Comparison of ENCODE assay signal across 1 cellular context in genomic region chr11:63670077-63670737, GRCh38.
TF ChIP-seq lines count a peak whose summit lies in the region.

No MANE protein-coding gene starts in this region.

TF ChIP-seq in GM12878, 131 proteins besides CTCF, POLR2A, EP300 and RAD21:
- TF ChIP-seq YY1 (IDR thresholded peaks at IDR 0.05; ENCODE audit: low read depth, low read length) = no peak
- no peak for TF ChIP-seq CBX3 (IDR thresholded peaks at IDR 0.05; ENCODE audit: borderline replicate concordance, low read depth)
- TF ChIP-seq ZNF592 (IDR thresholded peaks at IDR 0.05) = no peak
- TF ChIP-seq ZBED1 (IDR thresholded peaks at IDR 0.05; ENCODE audit: borderline replicate concordance) = no peak
- no peak for TF ChIP-seq EZH2 (IDR thresholded peaks at IDR 0.05; ENCODE audit: borderline replicate concordance, control insufficient read depth, low read depth, low read length)
- TF ChIP-seq CBFB (IDR thresholded peaks at IDR 0.05; ENCODE audit: low read depth) = no peak
- no peak for TF ChIP-seq CREM (IDR thresholded peaks at IDR 0.05; ENCODE audit: low read depth)
- no peak for TF ChIP-seq RFX5 (IDR thresholded peaks at IDR 0.05; ENCODE audit: low read depth, low read length)
- no peak for TF ChIP-seq JUND (IDR thresholded peaks at IDR 0.05; ENCODE audit: low read depth, low read length)
- no peak for TF ChIP-seq BRCA1 (IDR thresholded peaks at IDR 0.05; ENCODE audit: low read depth, low read length)
